In the genomic region with DNA sequence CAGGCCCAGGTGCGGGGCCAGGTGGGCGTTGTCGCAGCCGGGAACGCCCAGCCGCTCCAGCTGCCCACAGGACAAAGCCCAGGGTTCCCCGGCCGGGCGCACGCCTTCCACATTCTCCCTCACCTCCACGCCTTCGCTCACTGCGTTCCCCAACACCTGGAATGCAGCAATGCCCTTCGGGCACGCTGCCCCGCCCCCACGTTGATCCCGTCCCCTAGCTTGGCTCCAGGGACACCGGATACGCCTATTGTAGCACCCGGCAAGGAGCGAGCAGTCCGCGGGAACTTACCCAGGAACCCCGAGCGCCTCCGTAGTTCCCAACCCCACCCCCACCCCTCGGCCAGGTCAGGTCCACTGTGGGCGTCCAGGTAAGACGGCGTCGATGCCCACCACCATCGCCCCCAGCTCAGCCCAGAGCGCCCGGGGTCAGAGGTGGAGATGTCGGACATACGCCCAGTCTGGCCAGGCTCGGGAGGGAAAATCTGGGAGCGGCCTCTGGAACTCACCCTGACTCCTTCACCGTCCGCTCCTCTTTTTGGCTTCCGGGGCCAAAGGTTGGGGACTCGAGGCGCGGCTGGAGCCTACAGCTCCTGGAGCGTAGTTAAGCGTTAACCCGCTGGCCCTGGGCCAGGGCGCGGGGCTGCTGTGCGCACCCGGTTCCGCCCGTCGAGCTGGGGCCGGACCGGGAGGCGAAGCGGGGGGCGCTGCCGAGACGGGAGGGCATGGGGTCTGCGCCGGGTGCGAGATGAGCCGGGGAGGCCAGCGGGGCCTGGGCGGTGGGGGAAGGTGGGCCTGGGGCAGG, we compare ENCODE assay signal across 8 cellular contexts. TPM values are rescaled to one million over a fixed set of nuclear protein-coding genes. Genes with fewer than 3 reads are reported as not detected.
DNase-seq lines count a peak whose midpoint lies in the region; ATAC-seq and TF ChIP-seq lines count a peak whose summit lies in the region.

No MANE protein-coding gene starts in this region.

- no peak overlapping the region for H4K8ac ChIP-seq in mesenchymal stem cell (ENCODE audit: low read length)

- no peak overlapping the region for H2AK5ac ChIP-seq in mesenchymal stem cell (ENCODE audit: low read length, severe bottlenecking)

- H3K4me1 ChIP-seq in colonic mucosa (peaks cover 9% of the 10 kb centered on the region), mesenchymal stem cell (ENCODE audit: control insufficient read depth, insufficient read depth, low read depth, low read length) (peaks cover 39% of the 10 kb centered on the region)

- no peak overlapping the region for H3K14ac ChIP-seq in mesenchymal stem cell (ENCODE audit: low read length in 2 of 2)

- peak overlapping the region; percentile 44 for H4K91ac ChIP-seq in mesenchymal stem cell (ENCODE audit: low read length)

- peak overlapping the region; percentile 89 for H3K4me2 ChIP-seq in mesenchymal stem cell (ENCODE audit: low read length, poor library complexity, severe bottlenecking)

- WGBS in mesenchymal stem cell = 1% methylated on average over 59 of the region's 68 CpGs

- H2AFZ ChIP-seq in mesenchymal stem cell (ENCODE audit: low read depth, low read length) = peak overlapping the region; percentile 29

- H3K27me3 ChIP-seq in colonic mucosa (no peaks in the 10 kb centered on the region), mesenchymal stem cell (ENCODE audit: control insufficient read depth in 1 of 2, insufficient read depth in 1 of 2, low read length in 2 of 2) (peaks cover 0 to 28% of the 10 kb centered on the region in 2 experiments)

- H3K4ac ChIP-seq in mesenchymal stem cell (ENCODE audit: low read depth in 1 of 2, low read length in 2 of 2) = peak overlapping the region in 1 of 2 experiments; percentile 20

- H2BK12ac ChIP-seq in mesenchymal stem cell (ENCODE audit: low read length in 2 of 2) = peak overlapping the region in 1 of 2 experiments; percentile 24

- H3K79me1 ChIP-seq in mesenchymal stem cell (replicated peaks; ENCODE audit: low read length, poor library complexity, severe bottlenecking) = peaks cover 33% of the 10 kb centered on the region

- intact Hi-C loops in colonic mucosa (cut with DNase I) = loop anchor here (5.0 kb wide), 1 partner anchor 97 kb away; no protein-coding TSS in a partner anchor

- no peak for ATAC-seq in GM18861 (IDR thresholded peaks at IDR 0.05; ENCODE audit: unreplicated experiment)
- ATAC-seq in GM21576 (IDR thresholded peaks at IDR 0.05; ENCODE audit: unreplicated experiment) = no peak

- DNase-seq in GM13977 (ENCODE audit: low spot score) (no peak), NCI-H774 (lab: John Stamatoyannopoulos, UW) (peak; percentile 45), colonic mucosa (peak; percentile 95), mesenchymal stem cell (no peak), ureter (ENCODE audit: low spot score) (peak; percentile 63), H4 (ENCODE audit: low spot score) (no peak)

- no peak overlapping the region for H2BK5ac ChIP-seq in mesenchymal stem cell (ENCODE audit: low read depth, low read length, poor library complexity, severe bottlenecking)

- H3K27ac ChIP-seq in colonic mucosa (peak overlapping the region; percentile 83), mesenchymal stem cell (ENCODE audit: low read length, poor library complexity, severe bottlenecking) (no peak overlapping the region)

- TF ChIP-seq CTCF in GM13977 (IDR thresholded peaks at IDR 0.05; ENCODE audit: extremely low read depth, insufficient read depth, missing control alignments) = peak; percentile 2
- no peak for TF ChIP-seq CTCF in colonic mucosa (IDR thresholded peaks at IDR 0.05)

- H2BK120ac ChIP-seq in mesenchymal stem cell (ENCODE audit: low read depth, low read length) = no peak overlapping the region

- in situ Hi-C loops in GM13977 (cut with MboI; ENCODE audit: low pct_unique_long_range_greater_than_20kb, low sequenced_read_pairs, unreplicated experiment) = no loop called here

- H3K18ac ChIP-seq in mesenchymal stem cell (ENCODE audit: low read depth in 1 of 2, low read length in 2 of 2) = peak overlapping the region; percentile 17 to 86

- H3K9ac ChIP-seq in colonic mucosa (ENCODE audit: low read depth in 2 of 2, low read length in 2 of 2) = peak overlapping the region; percentile 69 to 94
- H3K9ac ChIP-seq in mesenchymal stem cell (ENCODE audit: low read length) = peak overlapping the region; percentile 36

- peak overlapping the region in 1 of 2 experiments; percentile 35 for H3K23ac ChIP-seq in mesenchymal stem cell (ENCODE audit: low read length in 2 of 2)

- H2BK15ac ChIP-seq in mesenchymal stem cell (ENCODE audit: low read depth, poor library complexity, severe bottlenecking) = no peak overlapping the region

- H3K36me3 ChIP-seq in colonic mucosa (no peaks in the 10 kb centered on the region), mesenchymal stem cell (ENCODE audit: control insufficient read depth in 1 of 2, insufficient read depth in 2 of 2, low read depth in 1 of 2, low read length in 2 of 2) (peaks cover 3 to 29% of the 10 kb centered on the region in 2 experiments)

- H3K9me3 ChIP-seq in colonic mucosa (no peaks in the 10 kb centered on the region), mesenchymal stem cell (ENCODE audit: control insufficient read depth, low read length) (no peaks in the 10 kb centered on the region)

- H3K4me3 ChIP-seq in colonic mucosa (peak overlapping the region; percentile 50), mesenchymal stem cell (ENCODE audit: insufficient read depth in 1 of 2, low read depth in 1 of 2, low read length in 2 of 2) (peak overlapping the region; percentile 67 to 71)

RNA-seq across cellular contexts. Expression of a gene that starts 0.6 kb away (rescaled TPM):
- 100 to 1,000 TPM in 1 of 2 donors, 10 to 100 TPM in 1; 57.2 to 110 TPM for total RNA-seq in colonic mucosa
- polyA plus RNA-seq in mesenchymal stem cell (2013, experiment 1 of 2) = 11.4 TPM
- polyA plus RNA-seq in mesenchymal stem cell (2013, experiment 2 of 2) = 11.1 TPM
- 42.2 TPM for total RNA-seq in ureter
- total RNA-seq in H4 (2014; rRNA removed; shearing (Covaris generic)) = 3.5 and 5.2 TPM in 2 replicates

Comparison
In these comparisons a context has a peak if more than half of its experiments do, and no peak if none do; other contexts are left out.
1. DNase-seq: peak in NCI-H774 (single experiment), colonic mucosa (single experiment) and ureter (single experiment); none in GM13977 (single experiment), mesenchymal stem cell (single experiment) and H4 (single experiment).